ENCODE assay signal across 2 cellular contexts in genomic region chr12:57476162-57476992, GRCh38.
TF ChIP-seq lines count a peak whose summit lies in the region.

No MANE protein-coding gene starts in this region.

TF ChIP-seq in SK-N-SH, 30 proteins besides CTCF, POLR2A, EP300 and RAD21:
- TF ChIP-seq NFIC (IDR thresholded peaks at IDR 0.05; ENCODE audit: borderline replicate concordance) (no peak), IRF3 (IDR thresholded peaks at IDR 0.05; ENCODE audit: low read depth, low read length) (no peak), SIN3A (IDR thresholded peaks at IDR 0.05; ENCODE audit: borderline replicate concordance, low read depth, low read length) (no peak), MXI1 (IDR thresholded peaks at IDR 0.05; ENCODE audit: low read depth, low read length) (no peak), MAX (IDR thresholded peaks at IDR 0.05; ENCODE audit: low read depth) (no peak), FOXM1 (IDR thresholded peaks at IDR 0.05; ENCODE audit: low read depth) (no peak), CHD2 (IDR thresholded peaks at IDR 0.05; ENCODE audit: low read length, partially characterized antibody) (no peak), ZBTB33 (IDR thresholded peaks at IDR 0.05; ENCODE audit: borderline replicate concordance, low read depth) (no peak), SMC3 (IDR thresholded peaks at IDR 0.05; ENCODE audit: low read depth, low read length) (no peak), USF2 (IDR thresholded peaks at IDR 0.05; ENCODE audit: borderline replicate concordance, low read depth, low read length) (no peak), ELF1 (IDR thresholded peaks at IDR 0.05) (no peak)

TF ChIP-seq in GM12878, 131 proteins besides CTCF, POLR2A, EP300 and RAD21 (continues in another document):
- TF ChIP-seq FOXK2 (IDR thresholded peaks at IDR 0.05) (no peak), NKRF (conservative IDR thresholded peaks at IDR 0.05) (peak; percentile 7; the same call in 1 of the 2 replicates), RUNX3 (IDR thresholded peaks at IDR 0.05; ENCODE audit: low read length) (peak; percentile 24; the same call in 1 of the 2 replicates), POU2F2 (IDR thresholded peaks at IDR 0.05; ENCODE audit: borderline replicate concordance, low read depth, low read length) (no peak), DPF2 (IDR thresholded peaks at IDR 0.05) (peak; percentile 60; the same call in 1 of the 2 replicates), BHLHE40 (IDR thresholded peaks at IDR 0.05; ENCODE audit: borderline replicate concordance in 1 of 2, low read depth in 2 of 2, low read length in 1 of 2) (peak in 1 of 2 experiments; percentile 66; a peak in 1 of 4 replicates), CBX3 (IDR thresholded peaks at IDR 0.05; ENCODE audit: borderline replicate concordance, low read depth) (no peak), PKNOX1 (IDR thresholded peaks at IDR 0.05) (peak; percentile 8; the same call in 1 of the 2 replicates), ATF7 (IDR thresholded peaks at IDR 0.05; ENCODE audit: low read depth) (peak; percentile 30; the same call in 1 of the 2 replicates), FOXM1 (IDR thresholded peaks at IDR 0.05; ENCODE audit: low read depth, low read length) (peak; percentile 71; the same call in 1 of the 2 replicates), CREM (IDR thresholded peaks at IDR 0.05; ENCODE audit: low read depth) (no peak), BCL11A (IDR thresholded peaks at IDR 0.05; ENCODE audit: low read depth, low read length) (0 out of 2 replicates have a peak, but pooled peaks have one; percentile 2), GATAD2B (conservative IDR thresholded peaks at IDR 0.05; ENCODE audit: low read depth) (peak; percentile 53; the same call in 1 of the 2 replicates), CHD4 (IDR thresholded peaks at IDR 0.05) (no peak), STAT3 (IDR thresholded peaks at IDR 0.05; ENCODE audit: low read depth, low read length) (no peak), MAX (IDR thresholded peaks at IDR 0.05; ENCODE audit: low read depth, low read length) (0 out of 2 replicates have a peak, but pooled peaks have one; percentile 9), CBFB (IDR thresholded peaks at IDR 0.05; ENCODE audit: low read depth) (peak; percentile 17; the same call in 1 of the 2 replicates), SMARCA5 (IDR thresholded peaks at IDR 0.05) (peak; percentile 98), ZNF217 (IDR thresholded peaks at IDR 0.05) (0 out of 2 replicates have a peak, but pooled peaks have one; percentile 56), HDGF (IDR thresholded peaks at IDR 0.05) (peak; percentile 46; the same call in 1 of the 2 replicates), POLR2AphosphoS5 (IDR thresholded peaks at IDR 0.05; ENCODE audit: low read length) (peak; percentile 72; the same call in 1 of the 2 replicates), NBN (IDR thresholded peaks at IDR 0.05) (peak; percentile 62; the same call in 1 of the 2 replicates), TAF1 (IDR thresholded peaks at IDR 0.05; ENCODE audit: borderline replicate concordance, low read depth, low read length) (0 out of 2 replicates have a peak, but pooled peaks have one; percentile 24), SMAD1 (IDR thresholded peaks at IDR 0.05; ENCODE audit: low read depth, partially characterized antibody) (peak; percentile 34), TCF12 (IDR thresholded peaks at IDR 0.05; ENCODE audit: low read depth, low read length) (no peak), ZBTB33 (IDR thresholded peaks at IDR 0.05) (no peak), E4F1 (IDR thresholded peaks at IDR 0.05; ENCODE audit: borderline replicate concordance, partially characterized antibody) (no peak), CHD2 (IDR thresholded peaks at IDR 0.05; ENCODE audit: borderline replicate concordance, low read depth, low read length) (0 out of 2 replicates have a peak, but pooled peaks have one; percentile 9), HCFC1 (IDR thresholded peaks at IDR 0.05; ENCODE audit: low read length) (peak; percentile 32; the same call in 1 of the 2 replicates), IKZF2 (IDR thresholded peaks at IDR 0.05) (peak; percentile 74 to 82), NR2F1 (conservative IDR thresholded peaks at IDR 0.05) (peak; percentile 41; the same call in 1 of the 2 replicates), CREB1 (IDR thresholded peaks at IDR 0.05; ENCODE audit: low read depth) (0 out of 2 replicates have a peak, but pooled peaks have one; percentile 52), ASH2L (IDR thresholded peaks at IDR 0.05; ENCODE audit: borderline replicate concordance, low read depth) (no peak), EED (IDR thresholded peaks at IDR 0.05; ENCODE audit: low read depth) (peak; percentile 56; the same call in 1 of the 2 replicates), USF1 (IDR thresholded peaks at IDR 0.05; ENCODE audit: borderline replicate concordance, extremely low read length, insufficient read depth, low read depth, low read length) (no peak), ZNF687 (IDR thresholded peaks at IDR 0.05) (no peak), CHD1 (IDR thresholded peaks at IDR 0.05; ENCODE audit: low read depth, low read length) (no peak), SMC3 (IDR thresholded peaks at IDR 0.05; ENCODE audit: borderline replicate concordance, low read length) (peak; percentile 6; the same call in 1 of the 2 replicates), WRNIP1 (IDR thresholded peaks at IDR 0.05; ENCODE audit: borderline replicate concordance, low read depth, low read length) (no peak), YY1 (IDR thresholded peaks at IDR 0.05; ENCODE audit: low read depth, low read length) (0 out of 2 replicates have a peak, but pooled peaks have one; percentile 10), LARP7 (IDR thresholded peaks at IDR 0.05) (0 out of 2 replicates have a peak, but pooled peaks have one; percentile 67), MXI1 (IDR thresholded peaks at IDR 0.05; ENCODE audit: low read depth, low read length) (0 out of 2 replicates have a peak, but pooled peaks have one; percentile 29), IKZF1 (conservative IDR thresholded peaks at IDR 0.05) (peak; percentile 77), EGR1 (IDR thresholded peaks at IDR 0.05; ENCODE audit: borderline replicate concordance in 1 of 2, low read depth in 2 of 2, low read length in 2 of 2) (peak in 1 of 2 experiments; percentile 92; a peak in 2 of 3 replicates), RB1 (IDR thresholded peaks at IDR 0.05; ENCODE audit: borderline replicate concordance) (peak; percentile 52; the same call in 1 of the 2 replicates), RELB (IDR thresholded peaks at IDR 0.05; ENCODE audit: low read depth) (peak; percentile 34; the same call in 1 of the 2 replicates)
